In genomic region chr15:70237626-70238025, GRCh38 we compare ENCODE assay signal across 24 cellular contexts.
"Had no signal": no experiment of that assay in that cellular context is flagged by ENCODE, and none has a peak within 500 bp of the region (broad histone marks: within the 10 kb centered on the region; RNA-seq: fewer than 3 reads in every experiment).

No MANE protein-coding gene starts in this region.

- H3K9me3 ChIP-seq: SJSA1 had no signal

- H3K36me3 ChIP-seq: brain microvascular endothelial cell, SJSA1 had no signal

- H3K27me3 Mint-ChIP-seq: activated B cell treated with CpG ODN at 0.5 μM for 24 hours; activated T-cell treated with anti-CD3 and anti-CD28 coated beads, Interleukin-2, amount 50 U/mL, for 24 hours had no signal

- H3K27ac ChIP-seq: SJSA1 had no signal

- DNase-seq: activated B cell treated with CpG ODN at 0.5 μM for 24 hours; activated CD4-positive, alpha-beta T cell treated with anti-CD3 and anti-CD28 coated beads for 1 hour; activated CD4-positive, alpha-beta T cell treated with anti-CD3 and anti-CD28 coated beads, Interleukin-2, amount 10 ng/mL, durations not matched to agents 24 days and 14 days; activated CD4-positive, alpha-beta T cell treated with anti-CD3 and anti-CD28 coated beads, Interleukin-2, amount 50 U/mL, for 48 hours; activated CD8-positive, alpha-beta memory T cell treated with anti-CD3 and anti-CD28 coated beads, Interleukin-2, amount 10 ng/mL, durations not matched to agents 7 days and 5 days; activated effector memory CD4-positive, alpha-beta T cell treated with Interleukin-2 at 50 U/mL for 16 hours; activated naive CD4-positive, alpha-beta T cell treated with Interleukin-2 at 50 U/mL for 16 hours; activated naive CD8-positive, alpha-beta T cell treated with anti-CD3 and anti-CD28 coated beads, Interleukin-2, amount 50 U/mL, for 24 hours; activated T-cell treated with anti-CD3 and anti-CD28 coated beads, Interleukin-2, amount 50 U/mL, for 24 hours; amygdala; brain microvascular endothelial cell; NCI-H1048; NCI-H1930; NCI-H2107; NCI-H2171 treated with DMSO at 0.1 percent for 48 hours; NCI-H226; NCI-H526; NCI-H82; Right ventricle myocardium superior; RPMI8226; SW 1271 had no signal

- H3K4me3 ChIP-seq: SJSA1 had no signal

- H3K27ac Mint-ChIP-seq: activated CD4-positive, alpha-beta T cell treated with anti-CD3 and anti-CD28 coated beads, Interleukin-2, amount 10 ng/mL, durations not matched to agents 24 days and 14 days; activated CD8-positive, alpha-beta memory T cell treated with anti-CD3 and anti-CD28 coated beads, Interleukin-2, amount 10 ng/mL, durations not matched to agents 7 days and 5 days; activated naive CD4-positive, alpha-beta T cell treated with anti-CD3 and anti-CD28 coated beads, Interleukin-2, amount 50 U/mL, for 72 hours; activated T-cell treated with anti-CD3 and anti-CD28 coated beads, Interleukin-2, amount 50 U/mL, for 24 hours; activated T-helper 1 cell treated with anti-CD3 and anti-CD28 coated beads, Interleukin-12 subunit alpha, Interleukin-12 subunit beta, Interleukin-2, Interleukin-4 antibody, amounts not matched to agents 30 ng/mL and 10 ng/mL and 1 ng/mL, durations not matched to agents 14 hours and 24 hours and 36 hours had no signal

- ATAC-seq: activated CD8-positive, alpha-beta memory T cell treated with anti-CD3 and anti-CD28 coated beads, Interleukin-2, amount 10 ng/mL, durations not matched to agents 7 days and 5 days; activated naive CD4-positive, alpha-beta T cell treated with anti-CD3 and anti-CD28 coated beads, Interleukin-2, amount 50 U/mL, for 72 hours; activated naive CD8-positive, alpha-beta T cell treated with anti-CD3 and anti-CD28 coated beads, Interleukin-2, amount 50 U/mL, for 24 hours had no signal

- H3K27me3 ChIP-seq: brain microvascular endothelial cell, SJSA1 had no signal

- H3K9me3 Mint-ChIP-seq: activated B cell treated with CpG ODN at 0.5 μM for 24 hours; activated T-cell treated with anti-CD3 and anti-CD28 coated beads, Interleukin-2, amount 50 U/mL, for 24 hours had no signal

- H3K4me3 Mint-ChIP-seq: activated B cell treated with CpG ODN at 0.5 μM for 24 hours; activated CD4-positive, alpha-beta T cell treated with anti-CD3 and anti-CD28 coated beads, Interleukin-2, amount 10 ng/mL, durations not matched to agents 24 days and 14 days; activated CD8-positive, alpha-beta memory T cell treated with anti-CD3 and anti-CD28 coated beads, Interleukin-2, amount 10 ng/mL, durations not matched to agents 7 days and 5 days; activated naive CD8-positive, alpha-beta T cell treated with anti-CD3 and anti-CD28 coated beads, Interleukin-2, amount 50 U/mL, for 24 hours; activated T-cell treated with anti-CD3 and anti-CD28 coated beads, Interleukin-2, amount 50 U/mL, for 24 hours; activated T-helper 1 cell treated with anti-CD3 and anti-CD28 coated beads, Interleukin-12 subunit alpha, Interleukin-12 subunit beta, Interleukin-2, Interleukin-4 antibody, amounts not matched to agents 30 ng/mL and 10 ng/mL and 1 ng/mL, durations not matched to agents 14 hours and 24 hours and 36 hours had no signal
